In genomic region chr6:12911387-12911960, GRCh38 we compare ENCODE assay signal across 8 cellular contexts.
DNase-seq lines count a peak whose midpoint lies in the region; ATAC-seq and TF ChIP-seq lines count a peak whose summit lies in the region.

No MANE protein-coding gene starts in this region.

- no peak for TF ChIP-seq POLR2A in right lobe of liver (IDR thresholded peaks at IDR 0.05)

- H3K36me3 ChIP-seq in right lobe of liver, result no peaks in the 10 kb centered on the region

- no peak overlapping the region for H3K4me3 ChIP-seq in astrocyte of the cerebellum (ENCODE audit: low read depth, low read length)
- H3K4me3 ChIP-seq in right lobe of liver, result no peak overlapping the region

- 6% methylated on average over 2 of the region's 2 CpGs for WGBS in right lobe of liver (ENCODE audit: insufficient coverage, low coverage, low lambda C conversion rate, missing lambda C conversion rate)

- no peaks in the 10 kb centered on the region for H3K27me3 ChIP-seq in right lobe of liver

- intact Hi-C loops in right lobe of liver (cut with DNase I), result loop anchor here in 1 of 2 donors (10.0 kb wide), 1 partner anchor 423 kb away; no protein-coding TSS in a partner anchor

- peak; percentile 58 to 81 (median 73) for ATAC-seq in right lobe of liver
- no peak for ATAC-seq in GM21717 (IDR thresholded peaks at IDR 0.05; ENCODE audit: unreplicated experiment)

- peak; percentile 43 for DNase-seq in DMS 273 (lab: John Stamatoyannopoulos, UW; ENCODE audit: unreplicated experiment)
- DNase-seq in DMS 273 treated with DMSO at 0.1 percent for 48 hours (lab: John Stamatoyannopoulos, UW), result no peak
- DNase-seq in NCI-H146 treated with DMSO at 0.1 percent for 48 hours (lab: John Stamatoyannopoulos, UW; ENCODE audit: unreplicated experiment), result peak; percentile 59
- peak; percentile 27 for DNase-seq in astrocyte of the cerebellum (ENCODE audit: low read depth)
- DNase-seq in right lobe of liver, result no peak
- no peak for DNase-seq in HK-2 (ENCODE audit: unreplicated experiment)
- no peak for DNase-seq in hepatic stellate cell (ENCODE audit: low spot score)

- H3K27ac ChIP-seq in right lobe of liver, result no peak overlapping the region

- H3K4me1 ChIP-seq in right lobe of liver, result no peaks in the 10 kb centered on the region

- in situ Hi-C loops in astrocyte of the cerebellum (cut with HindIII; ENCODE audit: low sequenced_read_pairs), result no loop called here

- no peaks in the 10 kb centered on the region for H3K9me3 ChIP-seq in right lobe of liver

- peak; percentile 46 for TF ChIP-seq CTCF in astrocyte of the cerebellum (IDR thresholded peaks at IDR 0.05; ENCODE audit: low read depth, low read length, missing control alignments)
- peak; percentile 47 to 58 (median 52) for TF ChIP-seq CTCF in right lobe of liver (IDR thresholded peaks at IDR 0.05)

Comparison
In these comparisons a context has a peak if more than half of its experiments do, and no peak if none do; other contexts are left out.
1. DNase-seq: peak in DMS 273 (single experiment), NCI-H146 treated with DMSO at 0.1 percent for 48 hours (single experiment) and astrocyte of the cerebellum (single experiment); none in DMS 273 treated with DMSO at 0.1 percent for 48 hours (single experiment), right lobe of liver (0 of 3), HK-2 (single experiment) and hepatic stellate cell (single experiment).